Comparison of ENCODE assay signal across 8 cellular contexts in the genomic region with DNA sequence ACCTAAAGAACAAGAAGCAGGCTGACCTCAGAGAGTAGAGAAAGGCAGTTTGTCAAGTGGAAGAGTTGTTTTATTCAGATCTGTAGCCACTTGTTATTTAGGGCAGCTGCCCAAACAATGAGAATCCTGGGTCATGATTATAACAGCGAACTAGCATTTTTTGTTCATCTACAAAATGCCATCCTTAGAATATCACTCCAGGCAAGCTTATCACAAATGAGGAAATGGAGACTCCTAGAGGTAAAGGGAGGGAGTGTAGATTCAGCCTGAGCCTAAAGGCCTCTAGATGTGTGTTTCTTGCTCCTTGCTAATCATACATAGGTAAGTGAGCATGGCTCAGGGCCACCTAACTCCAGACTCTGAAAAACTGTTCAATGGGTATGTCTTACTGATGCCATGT.
A peak's percentile ranks its signal among the peaks of the same experiment; 100 is the strongest.
DNase-seq lines count a peak whose midpoint lies in the region; ATAC-seq and FAIRE-seq lines count a peak whose summit lies in the region.

No MANE protein-coding gene starts in this region.

- no peaks in the 10 kb centered on the region for H3K9me3 ChIP-seq in aorta (ENCODE audit: control insufficient read depth, low read length)

- WGBS in aorta, 2 donors, result 74 to 82% methylated on average over 1 of the region's 1 CpG

- H3K27ac ChIP-seq in aorta (ENCODE audit: low read depth in 1 of 2, low read length in 2 of 2), result no peak overlapping the region

- ATAC-seq in GM21737 (IDR thresholded peaks at IDR 0.05; ENCODE audit: unreplicated experiment), result peak; percentile 77
- peak; percentile 67 for ATAC-seq in aorta (ENCODE audit: low FRiP score)
- ATAC-seq in activated T-cell treated with anti-CD3 and anti-CD28 coated beads, Interleukin-2, amount 50 U/mL, for 4 hours, result no peak

- peaks cover 0 to 3% of the 10 kb centered on the region in 2 donors for H3K4me1 ChIP-seq in aorta (ENCODE audit: control insufficient read depth in 1 of 2, insufficient read depth in 2 of 2, low read length in 2 of 2)

- peak; percentile 79 for FAIRE-seq in TTC549 (lab: Jason Lieb, UNC)

- H3K27me3 Mint-ChIP-seq in activated T-cell treated with anti-CD3 and anti-CD28 coated beads, Interleukin-2, amount 50 U/mL, for 4 hours (ENCODE audit: low read depth), result no peaks in the 10 kb centered on the region

- no peak overlapping the region for H3K4me3 ChIP-seq in aorta (ENCODE audit: low read length in 2 of 2)

- DNase-seq in GM04504 (ENCODE audit: low read depth) (peak; percentile 27), M059J (ENCODE audit: low read depth) (peak; percentile 59), iPS-NIHi7 (ENCODE audit: extremely low spot score) (peak; percentile 41), aorta (no peak), COLO668 (lab: John Stamatoyannopoulos, UW; ENCODE audit: unreplicated experiment) (no peak)
- no peak for DNase-seq in activated T-cell treated with anti-CD3 and anti-CD28 coated beads, Interleukin-2, amount 50 U/mL, for 4 hours

- no peaks in the 10 kb centered on the region for H3K9me3 Mint-ChIP-seq in activated T-cell treated with anti-CD3 and anti-CD28 coated beads, Interleukin-2, amount 50 U/mL, for 4 hours

- intact Hi-C loops in aorta (cut with DNase I), result loop anchor here (1.0 to 5.0 kb wide), 2 partner anchors 143 kb away; no protein-coding TSS in a partner anchor

- no peaks in the 10 kb centered on the region for H3K27me3 ChIP-seq in aorta (ENCODE audit: control insufficient read depth in 1 of 2, insufficient read depth in 2 of 2, low read length in 1 of 2)

- H3K36me3 ChIP-seq in aorta (ENCODE audit: control insufficient read depth in 1 of 2, insufficient read depth in 2 of 2, low read length in 1 of 2), result no peaks in the 10 kb centered on the region

- no peaks in the 10 kb centered on the region for H3K4me1 Mint-ChIP-seq in activated T-cell treated with anti-CD3 and anti-CD28 coated beads, Interleukin-2, amount 50 U/mL, for 4 hours (ENCODE audit: low read depth)

- H3K36me3 Mint-ChIP-seq in activated T-cell treated with anti-CD3 and anti-CD28 coated beads, Interleukin-2, amount 50 U/mL, for 4 hours (ENCODE audit: insufficient read depth), result no peaks in the 10 kb centered on the region

- H3K4me3 Mint-ChIP-seq in activated T-cell treated with anti-CD3 and anti-CD28 coated beads, Interleukin-2, amount 50 U/mL, for 4 hours, result no peak overlapping the region

Comparison
In these comparisons a context has a peak if more than half of its experiments do, and no peak if none do; other contexts are left out.
1. DNase-seq: peak in GM04504 (single experiment), M059J (single experiment) and iPS-NIHi7 (single experiment); none in aorta (0 of 2), activated T-cell treated with anti-CD3 and anti-CD28 coated beads, Interleukin-2, amount 50 U/mL, for 4 hours (single experiment) and COLO668 (single experiment).
2. ATAC-seq: peak in GM21737 (single experiment) and aorta (single experiment); none in activated T-cell treated with anti-CD3 and anti-CD28 coated beads, Interleukin-2, amount 50 U/mL, for 4 hours (0 of 2).